Comparison of ENCODE assay signal across 8 cellular contexts in the genomic region with DNA sequence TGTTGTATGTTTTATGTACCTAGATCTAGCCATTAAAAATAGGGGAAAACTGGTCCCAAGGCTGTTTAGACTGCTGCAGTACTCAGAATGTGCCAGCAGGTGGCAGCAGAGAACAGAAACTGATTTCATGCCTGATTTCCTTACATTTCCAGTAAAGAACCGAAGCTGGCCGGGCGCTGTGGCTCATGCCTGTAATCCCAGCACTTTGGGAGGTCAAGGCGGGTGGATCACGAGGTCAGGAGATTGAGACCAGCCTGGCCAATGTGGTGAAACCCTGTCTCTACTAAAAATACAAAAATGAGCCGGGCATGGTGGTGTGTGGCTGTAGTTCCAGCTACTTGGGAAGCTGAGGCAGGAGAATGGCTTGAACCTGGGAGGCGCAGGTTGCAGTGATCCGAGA. TPM values are rescaled to one million over a fixed set of nuclear protein-coding genes. Genes with fewer than 3 reads are reported as not detected.
DNase-seq lines count a peak whose midpoint lies in the region; ATAC-seq and TF ChIP-seq lines count a peak whose summit lies in the region.
"Not testable (repeated sequence)": the region's sequence is repeated elsewhere in the genome, so short reads cannot be mapped to it uniquely, and the experiment has no call there.

No MANE protein-coding gene starts in this region.

- POLR2A ChIA-PET in HCT116 (lab: Charles Lee) = interaction anchor here (1.1 kb wide), 1 partner anchor 9 kb away, joined by 4 read pairs; no protein-coding TSS in a partner anchor

- not testable (repeated sequence) for BruUV-seq in HCT116 (replicated peaks; lab: Mats Ljungman, UMichigan)

- not testable (repeated sequence) for H3K27me3 Mint-ChIP-seq in activated naive CD4-positive, alpha-beta T cell treated with anti-CD3 and anti-CD28 coated beads for 36 hours (ENCODE audit: low read depth); neural progenitor cell (ENCODE audit: insufficient read depth, low read depth); stimulated activated naive B cell treated with anti-CD40 and anti-IgM and Interleukin-4, amounts not matched to agents 10 μg/mL and 1 μg/mL and 100 μg/mL, for 72 hours

- H3K36me3 ChIP-seq in DOHH2 (ENCODE audit: control insufficient read depth, low read length); HCT116 (ENCODE audit: control insufficient read depth in 1 of 2, insufficient read depth in 2 of 2, low read length in 2 of 2); neural progenitor cell: not testable (repeated sequence)

- peak; percentile 87 for ATAC-seq in HCT116
- ATAC-seq in stimulated activated naive B cell treated with anti-CD40 and anti-IgM and Interleukin-4, amounts not matched to agents 10 μg/mL and 1 μg/mL and 100 μg/mL, for 72 hours (replicated peaks) = peak in 1 of 2 donors; percentile 55

- H3K4me2 ChIP-seq in DOHH2 (ENCODE audit: low read length); HCT116 (ENCODE audit: low read length); neural progenitor cell: not testable (repeated sequence)

- H3K36me3 Mint-ChIP-seq in activated naive CD4-positive, alpha-beta T cell treated with anti-CD3 and anti-CD28 coated beads for 36 hours (ENCODE audit: low read depth); neural progenitor cell; stimulated activated naive B cell treated with anti-CD40 and anti-IgM and Interleukin-4, amounts not matched to agents 10 μg/mL and 1 μg/mL and 100 μg/mL, for 72 hours: not testable (repeated sequence)

- not testable (repeated sequence) for H3K9ac ChIP-seq in HCT116 (ENCODE audit: low read length); neural progenitor cell

- peak; percentile 92 for TF ChIP-seq RAD21 in HCT116 (IDR thresholded peaks at IDR 0.05; ENCODE audit: low read depth)

- H3K4me3 Mint-ChIP-seq in activated naive CD4-positive, alpha-beta T cell treated with anti-CD3 and anti-CD28 coated beads for 36 hours; neural progenitor cell; stimulated activated naive B cell treated with anti-CD40 and anti-IgM and Interleukin-4, amounts not matched to agents 10 μg/mL and 1 μg/mL and 100 μg/mL, for 72 hours: not testable (repeated sequence)

- H3K4me1 Mint-ChIP-seq in activated naive CD4-positive, alpha-beta T cell treated with anti-CD3 and anti-CD28 coated beads for 36 hours (ENCODE audit: low read depth); neural progenitor cell; stimulated activated naive B cell treated with anti-CD40 and anti-IgM and Interleukin-4, amounts not matched to agents 10 μg/mL and 1 μg/mL and 100 μg/mL, for 72 hours: not testable (repeated sequence)

- TF ChIP-seq CTCF in DOHH2 (IDR thresholded peaks at IDR 0.05; ENCODE audit: low read depth, low read length, poor library complexity, severe bottlenecking) (peak; percentile 83), HCT116 (IDR thresholded peaks at IDR 0.05 in 2 of 3, conservative IDR thresholded peaks at IDR 0.05 in 1 of 3; ENCODE audit: borderline replicate concordance in 1 of 3, insufficient read depth in 1 of 3, low read depth in 2 of 3, low read length in 2 of 3) (peak; percentile 78 to 87 (median 83)), neural progenitor cell (IDR thresholded peaks at IDR 0.05) (peak; percentile 95)

- not testable (repeated sequence) for H3K4me3 ChIP-seq in DOHH2 (ENCODE audit: low read length); HCT116 (replicated peaks in 1 of 2; ENCODE audit: low read depth in 1 of 2, low read length in 2 of 2); neural progenitor cell

- DNase-seq in HCT116 (ENCODE audit: low read depth, low spot score) = not testable (repeated sequence)
- DNase-seq in NCI-H1417 (lab: John Stamatoyannopoulos, UW) = peak; percentile 62 to 89 (median 85)
- peak; percentile 45 for DNase-seq in T follicular helper cell (ENCODE audit: low read depth)
- peak; percentile 84 for DNase-seq in activated naive CD4-positive, alpha-beta T cell treated with anti-CD3 and anti-CD28 coated beads for 36 hours
- peak; percentile 64 for DNase-seq in foreskin melanocyte
- DNase-seq in neural progenitor cell (ENCODE audit: low spot score) = peak; percentile 68
- DNase-seq in stimulated activated naive B cell treated with anti-CD40 and anti-IgM and Interleukin-4, amounts not matched to agents 10 μg/mL and 1 μg/mL and 100 μg/mL, for 72 hours = peak; percentile 40

- not testable (repeated sequence) for H3K27me3 ChIP-seq in DOHH2 (ENCODE audit: control insufficient read depth, low read length); HCT116 (ENCODE audit: insufficient read depth, low read length); neural progenitor cell

- H3K27ac Mint-ChIP-seq in activated naive CD4-positive, alpha-beta T cell treated with anti-CD3 and anti-CD28 coated beads for 36 hours; neural progenitor cell; stimulated activated naive B cell treated with anti-CD40 and anti-IgM and Interleukin-4, amounts not matched to agents 10 μg/mL and 1 μg/mL and 100 μg/mL, for 72 hours: not testable (repeated sequence)

- H3F3A ChIP-seq in DOHH2 (ENCODE audit: control insufficient read depth, insufficient read depth); neural progenitor cell (ENCODE audit: low read depth): not testable (repeated sequence)

- H3K9me3 ChIP-seq in DOHH2 (ENCODE audit: control insufficient read depth, insufficient read depth, low read length); HCT116 (ENCODE audit: control insufficient read depth in 1 of 2, insufficient read depth in 1 of 2, low read depth in 1 of 2, low read length in 2 of 2); neural progenitor cell (ENCODE audit: low read depth): not testable (repeated sequence)

- intact Hi-C loops in HCT116 (cut with micrococcal nuclease) = loop anchor here (1.0 to 5.0 kb wide), 3 partner anchors 104 to 777 kb away; no protein-coding TSS in a partner anchor
- intact Hi-C loops in activated naive CD4-positive, alpha-beta T cell treated with anti-CD3 and anti-CD28 coated beads for 36 hours (cut with micrococcal nuclease) = loop anchor here (1.0 to 5.0 kb wide), 7 partner anchors 102 to 1206 kb away; a partner anchor contains a TSS

- not testable (repeated sequence) for H3K4me1 ChIP-seq in DOHH2 (ENCODE audit: control insufficient read depth, low read length); HCT116 (ENCODE audit: control insufficient read depth in 1 of 2, insufficient read depth in 2 of 2, low read length in 2 of 2); neural progenitor cell

- CTCF ChIA-PET in HCT116 (lab: Charles Lee) = interaction anchor here (0.6 to 3.8 kb wide), 29 partner anchors 8 to 1284 kb away, joined by 3 to 58 read pairs (median 5); no protein-coding TSS in a partner anchor
- CTCF ChIA-PET in activated naive CD4-positive, alpha-beta T cell treated with anti-CD3 and anti-CD28 coated beads for 36 hours (lab: Charles Lee) = interaction anchor here (0.6 to 5.0 kb wide), 65 partner anchors 8 to 1761 kb away, joined by 3 to 90 read pairs (median 4); no protein-coding TSS in a partner anchor

- H3K9me3 Mint-ChIP-seq in activated naive CD4-positive, alpha-beta T cell treated with anti-CD3 and anti-CD28 coated beads for 36 hours; neural progenitor cell; stimulated activated naive B cell treated with anti-CD40 and anti-IgM and Interleukin-4, amounts not matched to agents 10 μg/mL and 1 μg/mL and 100 μg/mL, for 72 hours: not testable (repeated sequence)

- RAD21 ChIA-PET in HCT116 (lab: Charles Lee; ENCODE audit: low non-redundant PET in 1 of 2, low total read pairs in 2 of 2, uncharacterized antibody in 2 of 2, unreplicated experiment in 2 of 2) = interaction anchor here in 1 of 2 experiments (1.4 kb wide), 1 partner anchor 65 kb away, joined by 4 read pairs; no protein-coding TSS in a partner anchor

- H4K20me1 ChIP-seq in DOHH2 (ENCODE audit: control insufficient read depth, insufficient read depth, low read depth, low read length); HCT116 (ENCODE audit: insufficient read depth); neural progenitor cell (ENCODE audit: low read depth): not testable (repeated sequence)

- H3K27ac ChIP-seq in DOHH2 (ENCODE audit: low read depth, low read length); HCT116 (ENCODE audit: low read depth, low read length); neural progenitor cell: not testable (repeated sequence)

- H2AFZ ChIP-seq in HCT116 (ENCODE audit: low read depth, low read length, poor library complexity, severe bottlenecking); neural progenitor cell (replicated peaks): not testable (repeated sequence)

- TF ChIP-seq POLR2A in HCT116 (IDR thresholded peaks at IDR 0.05; ENCODE audit: borderline replicate concordance, extremely low read depth, insufficient read depth, insufficient read length) = not testable (repeated sequence)

- not testable (repeated sequence) for H3K79me2 ChIP-seq in DOHH2 (ENCODE audit: control insufficient read depth, low read length); HCT116 (ENCODE audit: insufficient read depth, low read length); neural progenitor cell (ENCODE audit: low read depth)

- H3K9me2 ChIP-seq in DOHH2 (replicated peaks; ENCODE audit: control insufficient read depth, low read length); HCT116 (ENCODE audit: insufficient read depth): not testable (repeated sequence)

TF ChIP-seq in HCT116, 20 proteins besides CTCF, POLR2A, EP300 and RAD21:
- 0 out of 2 replicates have a peak, but pooled peaks have one; percentile 27 for TF ChIP-seq CBX3 (IDR thresholded peaks at IDR 0.05; ENCODE audit: low read depth)
TF ChIP-seq in HCT116: peak in this region for 1; not testable (repeated sequence) for 19.

RNA-seq across cellular contexts. Expression of a gene that starts 59.8 kb away (rescaled TPM):
- total RNA-seq in HCT116 (2021; ENCODE audit: unreplicated experiment) = 8.1 TPM
- 7.4 and 8.0 TPM in 2 replicates for polyA plus RNA-seq in HCT116 (2012)
- total RNA-seq in activated naive CD4-positive, alpha-beta T cell treated with anti-CD3 and anti-CD28 coated beads for 36 hours = 10 to 100 TPM; 10.5 to 12.0 TPM
- 3.8 and 6.8 TPM in 2 replicates for total RNA-seq in neural progenitor cell (ENCODE audit: low replicate concordance)
